15 cellular contexts compared by ENCODE assay signal in genomic region chr5:108238936-108239887, GRCh38.
A peak's percentile ranks its signal among the peaks of the same experiment; 100 is the strongest.
DNase-seq lines count a peak whose midpoint lies in the region; FAIRE-seq and TF ChIP-seq lines count a peak whose summit lies in the region.
"Had no signal": no experiment of that assay in that cellular context is flagged by ENCODE, and none has a peak within 500 bp of the region (broad histone marks: within the 10 kb centered on the region; RNA-seq: fewer than 3 reads in every experiment).

No MANE protein-coding gene starts in this region.

- no peaks in the 10 kb centered on the region for H3K79me1 ChIP-seq in mesendoderm (ENCODE audit: low read length)

- H3K56ac ChIP-seq in mesendoderm (ENCODE audit: low read length) = no peak overlapping the region

- DNase-seq in SHP77 (lab: John Stamatoyannopoulos, UW) (peak; percentile 35 to 60), SHP77 treated with DMSO at 0.1 percent for 48 hours (lab: John Stamatoyannopoulos, UW) (no peak), NCI-H2107 (lab: John Stamatoyannopoulos, UW) (peak; percentile 10), bronchial epithelial cell (ENCODE audit: low read depth) (peak; percentile 2), mesendoderm (peak; percentile 39), NCI-H1092 treated with DMSO at 0.1 percent for 48 hours (lab: John Stamatoyannopoulos, UW) (no peak), DMS79 treated with DMSO at 0.1 percent for 48 hours (lab: John Stamatoyannopoulos, UW) (no peak), NCI-H1694 treated with DMSO at 0.1 percent for 48 hours (lab: John Stamatoyannopoulos, UW) (no peak)
- DNase-seq: activated gamma-delta T cell, C1 segment of cervical spinal cord, NCI-H446 treated with DMSO at 0.1 percent for 48 hours, occipital lobe, SIG-M5, T-cell had no signal

- no peak for FAIRE-seq in bronchial epithelial cell (lab: Jason Lieb, UNC)

- no peak overlapping the region for H4K5ac ChIP-seq in mesendoderm (ENCODE audit: low read length)

- no peak overlapping the region for H4K8ac ChIP-seq in mesendoderm (ENCODE audit: low read depth, low read length)

- no peaks in the 10 kb centered on the region for H3K4me1 ChIP-seq in mesendoderm (ENCODE audit: control insufficient read depth, low read depth, low read length)

- no peak for TF ChIP-seq CTCF in bronchial epithelial cell (IDR thresholded peaks at IDR 0.05; ENCODE audit: insufficient read depth, low read length, severe bottlenecking)

- H3K23ac ChIP-seq in mesendoderm (ENCODE audit: low read length) = no peak overlapping the region

- no peak overlapping the region for H3K9ac ChIP-seq in mesendoderm (ENCODE audit: low read length)

- no peak overlapping the region for H2AK5ac ChIP-seq in mesendoderm (ENCODE audit: low read length)

- H3K4me2 ChIP-seq in mesendoderm (ENCODE audit: low read length) = no peak overlapping the region

- H3K18ac ChIP-seq in mesendoderm (ENCODE audit: low read length) = no peak overlapping the region

- no peak overlapping the region for H3K4ac ChIP-seq in mesendoderm (ENCODE audit: low read depth, low read length)

- H3K27me3 ChIP-seq in bronchial epithelial cell (ENCODE audit: control insufficient read depth, insufficient read depth, low read length) (no peaks in the 10 kb centered on the region), mesendoderm (ENCODE audit: insufficient read depth, low read length, poor library complexity) (no peaks in the 10 kb centered on the region)

- whole genome bisulfite sequencing in mesendoderm (ENCODE audit: extremely low coverage, insufficient coverage, low lambda C conversion rate) = no CpG with 5 or more reads among the region's 10 CpGs

- H3K4me3 ChIP-seq in bronchial epithelial cell (ENCODE audit: low read depth, low read length) (no peak overlapping the region), mesendoderm (ENCODE audit: low read length) (no peak overlapping the region)
- H3K4me3 ChIP-seq: lung had no signal

- H3K27ac ChIP-seq in mesendoderm (ENCODE audit: low read depth, low read length) = no peak overlapping the region

- H2BK120ac ChIP-seq in mesendoderm (ENCODE audit: low read depth, low read length) = no peak overlapping the region

- H3K79me2 ChIP-seq in mesendoderm (ENCODE audit: control insufficient read depth, insufficient read depth, low read length) = no peaks in the 10 kb centered on the region

- H3K36me3 ChIP-seq in bronchial epithelial cell (ENCODE audit: control insufficient read depth, insufficient read depth, low read length) (no peaks in the 10 kb centered on the region), mesendoderm (ENCODE audit: control insufficient read depth, insufficient read depth, low read length) (no peaks in the 10 kb centered on the region)

- no peak overlapping the region for H2BK15ac ChIP-seq in mesendoderm (replicated peaks; ENCODE audit: low read depth)

- H2BK5ac ChIP-seq in mesendoderm (ENCODE audit: low read length) = no peak overlapping the region

Comparison
In these comparisons a context has a peak if more than half of its experiments do, and no peak if none do; other contexts are left out.
1. DNase-seq: peak in SHP77 (2 of 2), NCI-H2107 (single experiment), bronchial epithelial cell (single experiment) and mesendoderm (single experiment); none in SHP77 treated with DMSO at 0.1 percent for 48 hours (single experiment), NCI-H1092 treated with DMSO at 0.1 percent for 48 hours (single experiment), DMS79 treated with DMSO at 0.1 percent for 48 hours (single experiment) and NCI-H1694 treated with DMSO at 0.1 percent for 48 hours (single experiment).